In the genomic region with DNA sequence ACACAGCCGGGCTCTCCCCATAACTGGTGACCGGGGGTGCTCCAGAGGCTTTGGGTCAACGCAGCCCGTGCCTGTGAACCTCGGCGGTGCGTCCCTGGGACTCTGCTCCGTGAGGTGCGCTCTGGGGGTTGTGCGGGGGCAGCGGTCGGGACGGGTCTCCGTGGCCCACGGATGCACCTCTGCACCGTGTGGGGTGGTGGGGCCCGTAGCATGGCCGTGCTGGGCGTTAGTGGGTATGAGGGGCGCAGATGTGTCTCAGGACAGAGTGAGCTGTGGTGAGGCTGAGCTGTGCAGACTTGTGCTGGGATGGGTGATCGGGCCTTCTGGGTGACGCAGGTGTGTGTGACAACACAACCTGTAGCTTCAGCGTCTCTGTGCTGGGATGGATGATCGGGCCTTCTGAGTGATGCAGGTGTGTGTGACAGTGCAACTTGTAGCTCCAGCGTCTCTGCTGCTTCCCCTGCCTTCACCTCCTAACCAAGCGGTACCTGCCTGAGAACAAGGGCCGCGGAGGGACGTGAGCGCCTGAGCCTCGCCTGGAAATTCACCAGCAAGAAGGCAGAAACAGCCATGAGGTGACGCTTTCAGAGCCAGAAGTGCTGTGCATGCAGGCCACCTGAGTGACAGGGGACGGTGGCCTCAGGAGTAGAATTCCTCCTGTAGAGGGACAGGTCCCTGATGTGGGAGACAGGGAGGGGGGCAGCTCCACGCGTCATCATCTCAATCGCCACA, we compare ENCODE assay signal across 8 cellular contexts. TPM values are rescaled to one million over a fixed set of nuclear protein-coding genes. Genes with fewer than 3 reads are reported as not detected.
DNase-seq lines count a peak whose midpoint lies in the region; ATAC-seq and TF ChIP-seq lines count a peak whose summit lies in the region.

No MANE protein-coding gene starts in this region.

- H3K4me3 Mint-ChIP-seq in CD8-positive, alpha-beta T cell: peak overlapping the region; percentile 94

- no peak for TF ChIP-seq POLR2A in spleen (IDR thresholded peaks at IDR 0.05)

- DNase-seq in CD8-positive, alpha-beta T cell: no peak
- no peak for DNase-seq in activated naive CD4-positive, alpha-beta T cell treated with anti-CD3 and anti-CD28 coated beads, Interleukin-2, amount 50 U/mL, for 72 hours (ENCODE audit: low spot score in 2 of 2)
- no peak for DNase-seq in spleen
- no peak for DNase-seq in NOMO-1 treated with DMSO at 0.1 percent for 48 hours (lab: John Stamatoyannopoulos, UW; ENCODE audit: unreplicated experiment)
- DNase-seq in HuH-7 (ENCODE audit: low spot score): no peak

- no peak for ATAC-seq in CD8-positive, alpha-beta T cell
- ATAC-seq in HG02973 (IDR thresholded peaks at IDR 0.05; ENCODE audit: unreplicated experiment) (peak; percentile 12), HG02571 (IDR thresholded peaks at IDR 0.05; ENCODE audit: unreplicated experiment) (no peak)
- peak in 1 of 2 donors; percentile 27 for ATAC-seq in activated naive CD4-positive, alpha-beta T cell treated with anti-CD3 and anti-CD28 coated beads, Interleukin-2, amount 50 U/mL, for 72 hours

- peak overlapping the region; percentile 41 for H3K9ac ChIP-seq in iPS-15b (ENCODE audit: low read depth, low read length)

- CTCF ChIA-PET in CD8-positive, alpha-beta T cell (lab: Charles Lee): no interaction called here

- peaks cover 30% of the 10 kb centered on the region for H3K4me1 Mint-ChIP-seq in CD8-positive, alpha-beta T cell (ENCODE audit: low read depth)

- peak overlapping the region; percentile 87 for H3K4me3 ChIP-seq in CD8-positive, alpha-beta T cell (ENCODE audit: low read depth, low read length)
- H3K4me3 ChIP-seq in iPS-15b (ENCODE audit: low read depth, low read length) (peak overlapping the region; percentile 86), spleen (peak overlapping the region; percentile 57 to 93 (median 76))

- H3K36me3 ChIP-seq in CD8-positive, alpha-beta T cell (ENCODE audit: insufficient read depth, low read length): peaks cover 6% of the 10 kb centered on the region
- H3K36me3 ChIP-seq in iPS-15b (ENCODE audit: control insufficient read depth, insufficient read depth, low read length): peaks cover 16% of the 10 kb centered on the region
- H3K36me3 ChIP-seq in spleen: peaks cover 0 to 37% (median 6%) of the 10 kb centered on the region in 6 donors

- no peak for TF ChIP-seq CTCF in CD8-positive, alpha-beta T cell (IDR thresholded peaks at IDR 0.05)
- TF ChIP-seq CTCF in spleen (IDR thresholded peaks at IDR 0.05 in 8 of 11, conservative IDR thresholded peaks at IDR 0.05 in 3 of 11): no peak

- intact Hi-C loops in CD8-positive, alpha-beta T cell (cut with DNase I, micrococcal nuclease): loop anchor here (1.0 to 5.0 kb wide), 2 partner anchors 16 to 329 kb away; partner anchors contain the start of gene MYADM (in 1 of the 2)
- intact Hi-C loops in spleen (cut with DNase I; ENCODE audit: low total_unique reads): no loop called here

- no peaks in the 10 kb centered on the region for H3K27me3 ChIP-seq in CD8-positive, alpha-beta T cell (ENCODE audit: insufficient read depth, low read length)
- no peaks in the 10 kb centered on the region for H3K27me3 ChIP-seq in iPS-15b (ENCODE audit: control insufficient read depth, insufficient read depth, low read length)
- no peaks in the 10 kb centered on the region for H3K27me3 ChIP-seq in spleen (replicated peaks in 1 of 7)

- POLR2A ChIA-PET in CD8-positive, alpha-beta T cell (lab: Charles Lee): interaction anchor here (1.2 to 2.7 kb wide), 2 partner anchors 17 to 18 kb away, joined by 3 to 19 read pairs; no protein-coding TSS in a partner anchor

- H3K27me3 Mint-ChIP-seq in CD8-positive, alpha-beta T cell (ENCODE audit: low read depth): no peaks in the 10 kb centered on the region

- peaks cover 67% of the 10 kb centered on the region for H3K36me3 Mint-ChIP-seq in CD8-positive, alpha-beta T cell
- H3K36me3 Mint-ChIP-seq in activated naive CD4-positive, alpha-beta T cell treated with anti-CD3 and anti-CD28 coated beads, Interleukin-2, amount 50 U/mL, for 72 hours: peaks cover 33 to 59% of the 10 kb centered on the region in 2 donors

- peaks cover 11% of the 10 kb centered on the region for H3K4me1 ChIP-seq in CD8-positive, alpha-beta T cell (ENCODE audit: insufficient read depth, low read length)
- H3K4me1 ChIP-seq in iPS-15b (ENCODE audit: control insufficient read depth, insufficient read depth, low read length): no peaks in the 10 kb centered on the region
- H3K4me1 ChIP-seq in spleen: peaks cover 0 to 11% (median 3%) of the 10 kb centered on the region in 6 donors

- H3K9me3 ChIP-seq in CD8-positive, alpha-beta T cell (ENCODE audit: low read length): no peaks in the 10 kb centered on the region
- H3K9me3 ChIP-seq in iPS-15b (ENCODE audit: control insufficient read depth, insufficient read depth, low read length) (no peaks in the 10 kb centered on the region), spleen (no peaks in the 10 kb centered on the region)

- H3K27ac ChIP-seq in CD8-positive, alpha-beta T cell (ENCODE audit: low read depth, low read length): peak overlapping the region; percentile 100
- peak overlapping the region; percentile 67 to 93 (median 82) for H3K27ac ChIP-seq in spleen

- H3K27ac Mint-ChIP-seq in CD8-positive, alpha-beta T cell: peak overlapping the region; percentile 98
- peak overlapping the region; percentile 99 for H3K27ac Mint-ChIP-seq in activated naive CD4-positive, alpha-beta T cell treated with anti-CD3 and anti-CD28 coated beads, Interleukin-2, amount 50 U/mL, for 72 hours

- WGBS in spleen, 5 donors: 49 to 73% (median 64%) methylated on average over 20 to 36 of the region's 36 CpGs

- peaks cover 4% of the 10 kb centered on the region for H3K9me3 Mint-ChIP-seq in CD8-positive, alpha-beta T cell
- no peaks in the 10 kb centered on the region for H3K9me3 Mint-ChIP-seq in activated naive CD4-positive, alpha-beta T cell treated with anti-CD3 and anti-CD28 coated beads, Interleukin-2, amount 50 U/mL, for 72 hours

RNA-seq across cellular contexts. Expression of gene ZNF331, which starts 0.6 kb away (rescaled TPM):
- 100 to 1,000 TPM; 784 to 793 TPM for total RNA-seq in CD8-positive, alpha-beta T cell
- total RNA-seq in activated naive CD4-positive, alpha-beta T cell treated with anti-CD3 and anti-CD28 coated beads, Interleukin-2, amount 50 U/mL, for 72 hours: 10 to 100 TPM; 28.7 to 69.3 TPM
- total RNA-seq in spleen: 10 to 100 TPM; 16.2 to 31.1 (median 26.9) TPM
- 10 to 100 TPM in 2 of 3 donors, 1 to 10 TPM in 1; 9.4 to 16.8 (median 14.3) TPM for polyA plus RNA-seq in spleen

Comparison
In these comparisons a context has a peak if more than half of its experiments do, and no peak if none do; other contexts are left out.
1. RNA of gene ZNF331, which starts 0.6 kb away (total RNA-seq): 784 to 793 TPM in CD8-positive, alpha-beta T cell; 28.7 to 69.3 TPM in activated naive CD4-positive, alpha-beta T cell treated with anti-CD3 and anti-CD28 coated beads, Interleukin-2, amount 50 U/mL, for 72 hours and 16.2 to 31.1 TPM in spleen; every median in the first group is over 10 times any median in the second.
2. Peak in every context shown above with its lines, with median percentiles within 50 percentile points of each other: H3K4me3 ChIP-seq.